ENCODE assay signal across 39 cellular contexts in the genomic region with DNA sequence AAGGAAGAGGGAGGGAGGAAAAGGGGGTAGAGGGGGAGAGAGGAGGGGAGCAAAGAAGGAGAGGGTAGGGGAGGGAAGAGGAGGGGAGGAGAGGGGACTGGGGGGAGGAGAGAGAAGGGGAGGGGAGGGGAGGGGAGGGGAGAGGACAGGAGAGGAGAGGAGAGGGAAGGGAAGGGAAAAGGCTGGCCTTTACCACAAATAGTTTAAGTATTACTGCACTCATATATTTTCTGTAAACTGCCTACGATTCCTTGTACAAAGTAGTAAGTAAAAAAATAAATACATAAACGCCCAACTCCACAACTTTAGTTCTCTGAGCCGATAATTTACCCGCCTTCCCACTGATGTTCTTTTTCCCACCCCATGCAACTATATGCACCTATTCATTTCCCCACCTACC. TPM values are rescaled to one million over a fixed set of nuclear protein-coding genes. Genes with fewer than 3 reads are reported as not detected.
"Had no signal": no experiment of that assay in that cellular context is flagged by ENCODE, and none has a peak within 500 bp of the region (broad histone marks: within the 10 kb centered on the region; RNA-seq: fewer than 3 reads in every experiment).

No MANE protein-coding gene starts in this region.

- H3K9me3 Mint-ChIP-seq: activated CD4-positive, alpha-beta memory T cell treated with anti-CD3 and anti-CD28 coated beads, Interleukin-2, amount 10 ng/mL, durations not matched to agents 7 days and 5 days; activated CD4-positive, alpha-beta T cell treated with anti-CD3 and anti-CD28 coated beads, Interleukin-2, amount 10 ng/mL, durations not matched to agents 7 days and 5 days; activated naive CD4-positive, alpha-beta T cell treated with anti-CD3 and anti-CD28 coated beads, Interleukin-2, amount 10 ng/mL, durations not matched to agents 7 days and 5 days; activated T-cell treated with anti-CD3 and anti-CD28 coated beads, Interleukin-2, amount 50 U/mL, for 24 hours; activated T-helper 2 cell treated with anti-CD3 and anti-CD28 coated beads, Interferon-gamma antibody, Interleukin-2, Interleukin-4, amounts not matched to agents 10 μg/mL and 5 μg/mL and 100 μg/mL, durations not matched to agents 14 hours and 24 hours and 36 hours; T-helper 1 cell treated with Interleukin-12 subunit alpha and Interleukin-12 subunit beta and Interleukin-4 antibody, amounts not matched to agents 30 μg/mL and 1 μg/mL, for 36 hours; T-helper 2 cell treated with Interferon-gamma antibody and Interleukin-4, amounts not matched to agents 5 μg/mL and 100 μg/mL, for 36 hours had no signal

- H3K27ac Mint-ChIP-seq: activated CD4-positive, alpha-beta memory T cell treated with anti-CD3 and anti-CD28 coated beads, Interleukin-2, amount 10 ng/mL, durations not matched to agents 7 days and 5 days; activated CD4-positive, alpha-beta T cell treated with anti-CD3 and anti-CD28 coated beads for 36 hours; activated CD4-positive, alpha-beta T cell treated with anti-CD3 and anti-CD28 coated beads, Interleukin-2, amount 10 ng/mL, durations not matched to agents 7 days and 5 days; activated CD8-positive, alpha-beta memory T cell treated with anti-CD3 and anti-CD28 coated beads, Interleukin-2, amount 10 ng/mL, durations not matched to agents 7 days and 5 days; activated CD8-positive, alpha-beta T cell treated with anti-CD3 and anti-CD28 coated beads, Interleukin-2, amount 10 ng/mL, durations not matched to agents 7 days and 5 days; activated naive CD4-positive, alpha-beta T cell treated with anti-CD3 and anti-CD28 coated beads, Interleukin-2, amount 10 ng/mL, durations not matched to agents 7 days and 5 days; activated naive CD8-positive, alpha-beta T cell; activated naive CD8-positive, alpha-beta T cell treated with anti-CD3 and anti-CD28 coated beads, Interleukin-2, amount 10 ng/mL, durations not matched to agents 7 days and 5 days; activated naive CD8-positive, alpha-beta T cell treated with anti-CD3 and anti-CD28 coated beads, Interleukin-2, amount 50 U/mL, for 24 hours; activated T-cell treated with anti-CD3 and anti-CD28 coated beads, Interleukin-2, amount 50 U/mL, for 24 hours; activated T-helper 2 cell treated with anti-CD3 and anti-CD28 coated beads, Interferon-gamma antibody, Interleukin-2, Interleukin-4, amounts not matched to agents 10 μg/mL and 5 μg/mL and 100 μg/mL, durations not matched to agents 14 hours and 24 hours and 36 hours; T-helper 1 cell treated with Interleukin-12 subunit alpha and Interleukin-12 subunit beta and Interleukin-4 antibody, amounts not matched to agents 30 μg/mL and 1 μg/mL, for 36 hours; T-helper 2 cell treated with Interferon-gamma antibody and Interleukin-4, amounts not matched to agents 5 μg/mL and 100 μg/mL, for 36 hours; WTC11 had no signal

- DNase-seq: activated CD4-positive, alpha-beta memory T cell treated with anti-CD3 and anti-CD28 coated beads, Interleukin-2, amount 10 ng/mL, durations not matched to agents 7 days and 5 days; activated CD4-positive, alpha-beta T cell treated with anti-CD3 and anti-CD28 coated beads for 1 hour; activated CD4-positive, alpha-beta T cell treated with anti-CD3 and anti-CD28 coated beads for 36 hours; activated CD4-positive, alpha-beta T cell treated with anti-CD3 and anti-CD28 coated beads for 48 hours; activated CD4-positive, alpha-beta T cell treated with anti-CD3 and anti-CD28 coated beads, Interleukin-2, amount 10 ng/mL, durations not matched to agents 7 days and 5 days; activated CD4-positive, alpha-beta T cell treated with anti-CD3 and anti-CD28 coated beads, Interleukin-2, amount 50 U/mL, for 48 hours; activated CD4-positive, CD25-positive, alpha-beta regulatory T cell; activated CD8-positive, alpha-beta memory T cell treated with anti-CD3 and anti-CD28 coated beads for 24 hours; activated CD8-positive, alpha-beta memory T cell treated with anti-CD3 and anti-CD28 coated beads, Interleukin-2, amount 10 ng/mL, durations not matched to agents 7 days and 5 days; activated CD8-positive, alpha-beta memory T cell treated with anti-CD3 and anti-CD28 coated beads, Interleukin-2, amount 50 U/mL, for 48 hours; activated CD8-positive, alpha-beta T cell treated with anti-CD3 and anti-CD28 coated beads, Interleukin-2, amount 10 ng/mL, durations not matched to agents 7 days and 5 days; activated effector memory CD4-positive, alpha-beta T cell treated with Interleukin-2 at 50 U/mL for 16 hours; activated gamma-delta T cell; activated naive CD4-positive, alpha-beta T cell treated with anti-CD3 and anti-CD28 coated beads, Interleukin-2, amount 10 ng/mL, durations not matched to agents 7 days and 5 days; activated naive CD4-positive, alpha-beta T cell treated with Interleukin-2 at 50 U/mL for 16 hours; activated naive CD8-positive, alpha-beta T cell treated with anti-CD3 and anti-CD28 coated beads, Interleukin-2, amount 10 ng/mL, durations not matched to agents 7 days and 5 days; activated naive CD8-positive, alpha-beta T cell treated with anti-CD3 and anti-CD28 coated beads, Interleukin-2, amount 50 U/mL, for 24 hours; activated T-cell treated with anti-CD3 and anti-CD28 coated beads, Interleukin-2, amount 50 U/mL, for 24 hours; activated T-cell treated with anti-CD3 and anti-CD28 coated beads, Interleukin-2, amount 50 U/mL, for 48 hours; amygdala; anterior cingulate cortex; cerebellar nuclear complex; T-helper 1 cell; T-helper 2 cell; T-helper 9 cell; WERI-Rb-1 had no signal

- H3K27ac ChIP-seq: ascending aorta, cardiac muscle cell, WERI-Rb-1 had no signal

- H3K36me3 Mint-ChIP-seq: activated CD8-positive, alpha-beta memory T cell treated with anti-CD3 and anti-CD28 coated beads, Interleukin-2, amount 10 ng/mL, durations not matched to agents 7 days and 5 days; activated naive CD4-positive, alpha-beta T cell treated with anti-CD3 and anti-CD28 coated beads, Interleukin-2, amount 10 ng/mL, durations not matched to agents 7 days and 5 days; activated naive CD8-positive, alpha-beta T cell treated with anti-CD3 and anti-CD28 coated beads, Interleukin-2, amount 10 ng/mL, durations not matched to agents 7 days and 5 days; brain; WTC11 had no signal

- H3K4me1 ChIP-seq: ascending aorta had no signal

- H3K4me3 ChIP-seq: ascending aorta, cardiac muscle cell had no signal

- FAIRE-seq: bronchial epithelial cell, TTC549 had no signal

- ATAC-seq: activated CD4-positive, alpha-beta T cell treated with anti-CD3 and anti-CD28 coated beads for 36 hours; activated CD4-positive, CD25-positive, alpha-beta regulatory T cell treated with anti-CD3 and anti-CD28 coated beads, Interleukin-2, amount 50 U/mL, for 24 hours; activated CD8-positive, alpha-beta memory T cell treated with anti-CD3 and anti-CD28 coated beads, Interleukin-2, amount 10 ng/mL, durations not matched to agents 7 days and 5 days; activated CD8-positive, alpha-beta T cell treated with anti-CD3 and anti-CD28 coated beads, Interleukin-2, amount 10 ng/mL, durations not matched to agents 7 days and 5 days; activated naive CD8-positive, alpha-beta T cell treated with anti-CD3 and anti-CD28 coated beads, Interleukin-2, amount 50 U/mL, for 24 hours; WTC11 had no signal

- H3K27me3 ChIP-seq: ascending aorta, cardiac muscle cell had no signal

- H3K4me1 Mint-ChIP-seq: activated CD4-positive, alpha-beta memory T cell treated with anti-CD3 and anti-CD28 coated beads, Interleukin-2, amount 10 ng/mL, durations not matched to agents 7 days and 5 days; activated CD4-positive, alpha-beta T cell treated with anti-CD3 and anti-CD28 coated beads for 36 hours; activated CD4-positive, alpha-beta T cell treated with anti-CD3 and anti-CD28 coated beads, Interleukin-2, amount 10 ng/mL, durations not matched to agents 7 days and 5 days; activated CD8-positive, alpha-beta memory T cell treated with anti-CD3 and anti-CD28 coated beads, Interleukin-2, amount 10 ng/mL, durations not matched to agents 7 days and 5 days; activated naive CD4-positive, alpha-beta T cell treated with anti-CD3 and anti-CD28 coated beads, Interleukin-2, amount 10 ng/mL, durations not matched to agents 7 days and 5 days; activated naive CD4-positive, alpha-beta T cell treated with anti-CD3 and anti-CD28 coated beads, Interleukin-2, amount 50 U/mL, for 24 hours; activated naive CD8-positive, alpha-beta T cell treated with anti-CD3 and anti-CD28 coated beads, Interleukin-2, amount 10 ng/mL, durations not matched to agents 7 days and 5 days; activated naive CD8-positive, alpha-beta T cell treated with anti-CD3 and anti-CD28 coated beads, Interleukin-2, amount 50 U/mL, for 24 hours; central memory CD8-positive, alpha-beta T cell; WTC11 had no signal

- H3K9me3 ChIP-seq: ascending aorta had no signal

- H3K4me3 Mint-ChIP-seq: activated CD4-positive, alpha-beta memory T cell treated with anti-CD3 and anti-CD28 coated beads, Interleukin-2, amount 10 ng/mL, durations not matched to agents 7 days and 5 days; activated CD4-positive, alpha-beta T cell treated with anti-CD3 and anti-CD28 coated beads for 36 hours; activated CD4-positive, alpha-beta T cell treated with anti-CD3 and anti-CD28 coated beads, Interleukin-2, amount 10 ng/mL, durations not matched to agents 7 days and 5 days; activated CD8-positive, alpha-beta memory T cell treated with anti-CD3 and anti-CD28 coated beads, Interleukin-2, amount 10 ng/mL, durations not matched to agents 7 days and 5 days; activated CD8-positive, alpha-beta T cell treated with anti-CD3 and anti-CD28 coated beads, Interleukin-2, amount 10 ng/mL, durations not matched to agents 7 days and 5 days; activated naive CD4-positive, alpha-beta T cell treated with anti-CD3 and anti-CD28 coated beads, Interleukin-2, amount 10 ng/mL, durations not matched to agents 7 days and 5 days; activated naive CD4-positive, alpha-beta T cell treated with anti-CD3 and anti-CD28 coated beads, Interleukin-2, amount 50 U/mL, for 24 hours; activated naive CD8-positive, alpha-beta T cell; activated naive CD8-positive, alpha-beta T cell treated with anti-CD3 and anti-CD28 coated beads, Interleukin-2, amount 10 ng/mL, durations not matched to agents 7 days and 5 days; activated naive CD8-positive, alpha-beta T cell treated with anti-CD3 and anti-CD28 coated beads, Interleukin-2, amount 50 U/mL, for 24 hours; activated T-cell treated with anti-CD3 and anti-CD28 coated beads, Interleukin-2, amount 50 U/mL, for 24 hours; brain; central memory CD8-positive, alpha-beta T cell; T-helper 1 cell treated with Interleukin-12 subunit alpha and Interleukin-12 subunit beta and Interleukin-4 antibody, amounts not matched to agents 30 μg/mL and 1 μg/mL, for 36 hours; T-helper 2 cell treated with Interferon-gamma antibody and Interleukin-4, amounts not matched to agents 5 μg/mL and 100 μg/mL, for 36 hours; WTC11 had no signal

- H3K36me3 ChIP-seq: ascending aorta, cardiac muscle cell, WERI-Rb-1 had no signal

RNA-seq across cellular contexts. Expression of gene RERG, which starts 23.7 kb away (rescaled TPM):
- total RNA-seq: activated CD4-positive, alpha-beta memory T cell treated with anti-CD3 and anti-CD28 coated beads, Interleukin-2, amount 10 ng/mL, durations not matched to agents 7 days and 5 days; activated CD4-positive, alpha-beta T cell treated with anti-CD3 and anti-CD28 coated beads for 36 hours; activated CD8-positive, alpha-beta memory T cell treated with anti-CD3 and anti-CD28 coated beads, Interleukin-2, amount 10 ng/mL, durations not matched to agents 7 days and 5 days; activated CD8-positive, alpha-beta T cell treated with anti-CD3 and anti-CD28 coated beads, Interleukin-2, amount 10 ng/mL, durations not matched to agents 7 days and 5 days; activated naive CD8-positive, alpha-beta T cell treated with anti-CD3 and anti-CD28 coated beads, Interleukin-2, amount 10 ng/mL, durations not matched to agents 7 days and 5 days; activated T-helper 2 cell treated with anti-CD3 and anti-CD28 coated beads, Interferon-gamma antibody, Interleukin-2, Interleukin-4, amounts not matched to agents 10 μg/mL and 5 μg/mL and 100 μg/mL, durations not matched to agents 14 hours and 24 hours and 36 hours had no signal
